Comparison of ENCODE assay signal across 12 cellular contexts in genomic region chr1:243268284-243268653, GRCh38. TPM values are rescaled to one million over a fixed set of nuclear protein-coding genes. Genes with fewer than 3 reads are reported as not detected.
DNase-seq lines count a peak whose midpoint lies in the region; ATAC-seq and TF ChIP-seq lines count a peak whose summit lies in the region.
"Had no signal": no experiment of that assay in that cellular context is flagged by ENCODE, and none has a peak within 500 bp of the region (broad histone marks: within the 10 kb centered on the region; RNA-seq: fewer than 3 reads in every experiment).

No MANE protein-coding gene starts in this region.

- TF ChIP-seq CTCF in left ventricle myocardium inferior (IDR thresholded peaks at IDR 0.05; ENCODE audit: borderline replicate concordance) (no peak), endodermal cell (conservative IDR thresholded peaks at IDR 0.05) (no peak)

- H3K9me3 ChIP-seq in left ventricle myocardium inferior (replicated peaks) (no peaks in the 10 kb centered on the region), endodermal cell (ENCODE audit: control insufficient read depth, low read length) (no peaks in the 10 kb centered on the region)

- H3K27me3 ChIP-seq in left ventricle myocardium inferior (ENCODE audit: low read depth) (no peaks in the 10 kb centered on the region), endodermal cell (ENCODE audit: control insufficient read depth, insufficient read depth, low read length, poor library complexity, severe bottlenecking) (no peaks in the 10 kb centered on the region)

- 95 to 96% methylated on average over 2 to 4 of the region's 4 CpGs for WGBS in endodermal cell (ENCODE audit: insufficient coverage in 1 of 2, insufficient read length in 1 of 2), 2 experiments

- H3K27ac ChIP-seq in left ventricle myocardium inferior (replicated peaks) (peak overlapping the region; percentile 40), endodermal cell (ENCODE audit: low read depth, low read length) (no peak overlapping the region)

- DNase-seq in HPDE6-E6E7 (ENCODE audit: extremely low spot score) (peak; percentile 46), amniotic stem cell (lab: John Stamatoyannopoulos, UW) (peak; percentile 52), left ventricle myocardium inferior (no peak), stromal cell of bone marrow (ENCODE audit: low read depth) (peak; percentile 60), endodermal cell (no peak), NCI-H1436 treated with DMSO at 0.1 percent for 48 hours (lab: John Stamatoyannopoulos, UW) (no peak)
- DNase-seq: activated T-cell treated with anti-CD3 and anti-CD28 coated beads, Interleukin-2, amount 50 U/mL, for 4 hours; erythroblast had no signal

- H3K27me3 Mint-ChIP-seq in endodermal cell (ENCODE audit: insufficient read depth), result no peaks in the 10 kb centered on the region
- H3K27me3 Mint-ChIP-seq: natural killer cell treated with Interleukin-12 subunit alpha and Interleukin-12 subunit beta and Interleukin-15 and Interleukin-18, amount 100 ng/mL, for 72 hours had no signal

- H3K9ac ChIP-seq in endodermal cell (ENCODE audit: extremely low read depth, low read length, poor library complexity, severe bottlenecking), result no peak overlapping the region

- no peaks in the 10 kb centered on the region for H3K9me3 Mint-ChIP-seq in endodermal cell
- H3K9me3 Mint-ChIP-seq: activated T-cell treated with anti-CD3 and anti-CD28 coated beads, Interleukin-2, amount 50 U/mL, for 4 hours; natural killer cell treated with Interleukin-12 subunit alpha and Interleukin-12 subunit beta and Interleukin-15 and Interleukin-18, amount 100 ng/mL, for 72 hours had no signal

- H3K4me3 ChIP-seq in left ventricle myocardium inferior (no peak overlapping the region), endodermal cell (ENCODE audit: low read length) (no peak overlapping the region)
- H3K4me3 ChIP-seq: GM12878 had no signal

- H3K27ac Mint-ChIP-seq in endodermal cell, result no peak overlapping the region
- H3K27ac Mint-ChIP-seq: natural killer cell treated with Interleukin-12 subunit alpha and Interleukin-12 subunit beta and Interleukin-15 and Interleukin-18, amount 100 ng/mL, for 72 hours had no signal

- ATAC-seq in GM19397 (IDR thresholded peaks at IDR 0.05; ENCODE audit: unreplicated experiment), result no peak
- no peak for ATAC-seq in GM21576 (IDR thresholded peaks at IDR 0.05; ENCODE audit: unreplicated experiment)
- ATAC-seq: activated T-cell treated with anti-CD3 and anti-CD28 coated beads, Interleukin-2, amount 50 U/mL, for 4 hours; GM12878; natural killer cell treated with Interleukin-12 subunit alpha and Interleukin-12 subunit beta and Interleukin-15 and Interleukin-18, amount 100 ng/mL, for 72 hours had no signal

- H3K4me1 ChIP-seq in left ventricle myocardium inferior (peaks cover 50% of the 10 kb centered on the region), endodermal cell (ENCODE audit: control insufficient read depth, insufficient read depth, low read length) (peaks cover 9% of the 10 kb centered on the region)

- no peaks in the 10 kb centered on the region for H3K36me3 Mint-ChIP-seq in endodermal cell (ENCODE audit: low read depth)
- H3K36me3 Mint-ChIP-seq: natural killer cell treated with Interleukin-12 subunit alpha and Interleukin-12 subunit beta and Interleukin-15 and Interleukin-18, amount 100 ng/mL, for 72 hours had no signal

- intact Hi-C loops in left ventricle myocardium inferior (cut with micrococcal nuclease), result no loop called here

- peaks cover 14% of the 10 kb centered on the region for H3K36me3 ChIP-seq in left ventricle myocardium inferior
- H3K36me3 ChIP-seq in endodermal cell (ENCODE audit: control insufficient read depth, insufficient read depth, low read length), result no peaks in the 10 kb centered on the region

- H3K4me1 Mint-ChIP-seq in endodermal cell, result peaks cover 21% of the 10 kb centered on the region

- H3K4me3 Mint-ChIP-seq in endodermal cell, result no peak overlapping the region
- H3K4me3 Mint-ChIP-seq: activated T-cell treated with anti-CD3 and anti-CD28 coated beads, Interleukin-2, amount 50 U/mL, for 4 hours; natural killer cell treated with Interleukin-12 subunit alpha and Interleukin-12 subunit beta and Interleukin-15 and Interleukin-18, amount 100 ng/mL, for 72 hours had no signal

RNA-seq across cellular contexts. Expression of gene SDCCAG8, which starts 12.4 kb away (rescaled TPM):
- total RNA-seq in left ventricle myocardium inferior (21.4 TPM), endodermal cell (10 to 100 TPM; 19.8 to 27.5 TPM)
- polyA plus RNA-seq in endodermal cell (2013, experiment 1 of 2), result 14.3 TPM
- polyA plus RNA-seq in endodermal cell (2013, experiment 2 of 2), result 16.5 TPM

RNA-seq across cellular contexts. Expression of gene CEP170, which starts 13.2 kb away (rescaled TPM):
- 51.3 TPM for total RNA-seq in left ventricle myocardium inferior
- 10 to 100 TPM; 85.7 to 99.8 TPM for total RNA-seq in endodermal cell
- polyA plus RNA-seq in endodermal cell (2013, experiment 1 of 2), result 81.7 TPM
- 83.0 TPM for polyA plus RNA-seq in endodermal cell (2013, experiment 2 of 2)

Comparison
In these comparisons a context has a peak if more than half of its experiments do, and no peak if none do; other contexts are left out.
1. DNase-seq: peak in HPDE6-E6E7 (single experiment), amniotic stem cell (single experiment) and stromal cell of bone marrow (single experiment); none in left ventricle myocardium inferior (single experiment), endodermal cell (single experiment) and NCI-H1436 treated with DMSO at 0.1 percent for 48 hours (single experiment).